ENCODE assay signal across 23 cellular contexts in the genomic region with DNA sequence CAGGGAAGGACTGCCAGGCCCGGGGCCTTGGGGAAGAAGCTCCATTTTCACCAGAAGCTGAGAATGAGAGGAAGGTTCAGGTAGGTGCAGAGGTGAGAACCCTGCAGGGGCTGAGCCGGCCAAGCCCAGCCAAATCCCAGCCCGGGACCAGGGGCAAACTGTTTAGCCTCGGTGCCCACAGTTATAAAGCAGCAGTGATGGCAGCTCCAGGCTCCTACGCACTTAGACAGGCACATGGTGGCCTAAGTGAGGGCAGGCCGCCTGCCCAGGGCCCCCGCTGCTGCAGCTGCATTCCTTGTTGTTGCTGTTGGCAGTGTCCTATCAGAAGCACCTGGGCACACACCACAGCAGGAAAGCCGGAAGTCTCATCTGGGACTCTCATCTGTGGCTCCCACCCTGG.
A peak's percentile ranks its signal among the peaks of the same experiment; 100 is the strongest.
DNase-seq lines count a peak whose midpoint lies in the region; ATAC-seq lines count a peak whose summit lies in the region.
"Had no signal": no experiment of that assay in that cellular context is flagged by ENCODE, and none has a peak within 500 bp of the region (broad histone marks: within the 10 kb centered on the region; RNA-seq: fewer than 3 reads in every experiment).

No MANE protein-coding gene starts in this region.

- DNase-seq in cardiac septum (ENCODE audit: low spot score) (peak; percentile 49), Right ventricle myocardium inferior (ENCODE audit: missing footprints) (no peak), mesenteric fat pad (ENCODE audit: low spot score) (peak; percentile 65), sciatic nerve (ENCODE audit: low spot score) (peak; percentile 9)
- DNase-seq in effector memory CD8-positive, alpha-beta T cell = no peak
- DNase-seq: 8988T; ACHN; BE2C; C1 segment of cervical spinal cord; CD4-positive, alpha-beta memory T cell; CD4-positive, CD25-positive, alpha-beta regulatory T cell; CD8-positive, alpha-beta memory T cell; COR-L47; DMS 273 treated with DMSO at 0.1 percent for 48 hours; DMS153; DMS53; DMS79; DND-41; EL; GDM1 had no signal

- H3K9me3 Mint-ChIP-seq in effector memory CD8-positive, alpha-beta T cell = peaks cover 0 to 8% of the 10 kb centered on the region in 2 donors

- no peak overlapping the region for H3K4me3 Mint-ChIP-seq in effector memory CD8-positive, alpha-beta T cell
- H3K4me3 Mint-ChIP-seq: CD14-positive monocyte; CD4-positive, alpha-beta memory T cell; CD4-positive, CD25-positive, alpha-beta regulatory T cell; CD8-positive, alpha-beta memory T cell had no signal

- no peaks in the 10 kb centered on the region for H3K27me3 Mint-ChIP-seq in effector memory CD8-positive, alpha-beta T cell
- H3K27me3 Mint-ChIP-seq: CD4-positive, alpha-beta memory T cell; CD4-positive, CD25-positive, alpha-beta regulatory T cell; CD8-positive, alpha-beta memory T cell had no signal

- ATAC-seq in Right ventricle myocardium inferior = no peak
- ATAC-seq in sciatic nerve = no peak
- ATAC-seq in GM19351 (IDR thresholded peaks at IDR 0.05; ENCODE audit: unreplicated experiment) = no peak
- no peak for ATAC-seq in effector memory CD8-positive, alpha-beta T cell (replicated peaks)
- ATAC-seq: GM12878 had no signal

- intact Hi-C loops in cardiac septum (cut with DNase I) = no loop called here
- intact Hi-C loops in Right ventricle myocardium inferior (cut with DNase I) = no loop called here
- intact Hi-C loops in sciatic nerve (cut with DNase I) = no loop called here

- no peak overlapping the region for H3K27ac Mint-ChIP-seq in effector memory CD8-positive, alpha-beta T cell
- H3K27ac Mint-ChIP-seq: CD14-positive monocyte; CD4-positive, CD25-positive, alpha-beta regulatory T cell had no signal

- H3K4me1 Mint-ChIP-seq in effector memory CD8-positive, alpha-beta T cell (ENCODE audit: low read depth in 2 of 2) = no peaks in the 10 kb centered on the region
- H3K4me1 Mint-ChIP-seq: CD14-positive monocyte; CD8-positive, alpha-beta memory T cell had no signal

- no peaks in the 10 kb centered on the region for H3K36me3 Mint-ChIP-seq in effector memory CD8-positive, alpha-beta T cell (ENCODE audit: insufficient read depth)
- H3K36me3 Mint-ChIP-seq: CD14-positive monocyte; CD4-positive, alpha-beta memory T cell; CD4-positive, CD25-positive, alpha-beta regulatory T cell; CD8-positive, alpha-beta memory T cell had no signal

Comparison
In these comparisons a context has a peak if more than half of its experiments do, and no peak if none do; other contexts are left out.
1. DNase-seq: peak in cardiac septum (single experiment), mesenteric fat pad (single experiment) and sciatic nerve (single experiment); none in Right ventricle myocardium inferior (single experiment) and effector memory CD8-positive, alpha-beta T cell (0 of 3).